8 cellular contexts compared by ENCODE assay signal in the genomic region with DNA sequence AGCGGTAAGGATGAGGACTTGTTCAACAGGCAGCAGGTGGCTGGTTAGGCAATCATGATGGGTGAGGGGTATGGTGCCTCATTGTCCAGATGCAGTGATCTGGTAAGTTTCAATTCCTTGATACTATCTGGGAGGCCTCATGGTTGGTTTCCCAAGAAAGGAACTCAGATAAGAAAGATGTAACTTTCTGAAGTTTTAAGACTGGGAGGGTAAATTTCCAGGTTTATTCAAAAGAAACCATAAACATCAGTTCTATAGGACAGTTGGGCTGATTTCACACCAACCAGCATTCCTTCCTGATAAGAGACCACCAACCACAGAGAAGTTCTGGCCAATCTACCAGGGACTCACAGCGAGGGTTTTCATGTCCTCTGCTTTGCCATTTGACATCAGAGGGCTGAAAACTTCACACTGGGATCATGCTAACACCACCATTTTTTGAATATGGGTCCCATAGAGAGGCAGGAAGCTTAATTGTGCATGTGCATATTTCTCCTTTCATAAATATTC. TPM values are rescaled to one million over a fixed set of nuclear protein-coding genes. Genes with fewer than 3 reads are reported as not detected.
DNase-seq lines count a peak whose midpoint lies in the region; ATAC-seq and TF ChIP-seq lines count a peak whose summit lies in the region.

No MANE protein-coding gene starts in this region.

- H4K91ac ChIP-seq in neuronal stem cell (ENCODE audit: low read depth, low read length, poor library complexity): no peak overlapping the region

- H3K4me3 Mint-ChIP-seq in CD4-positive, CD25-positive, alpha-beta regulatory T cell: peak overlapping the region; percentile 87 to 96 (median 95)
- no peak overlapping the region for H3K4me3 Mint-ChIP-seq in dendritic cell treated with granulocyte-macrophage colony-stimulating factor and Interleukin-4, amounts not matched to agents 40 ng/mL and 50 ng/mL, for 4 days

- H2BK15ac ChIP-seq in neuronal stem cell (ENCODE audit: low read length): no peak overlapping the region

- H3F3A ChIP-seq in MM.1S (ENCODE audit: insufficient read depth, low read length): no peaks in the 10 kb centered on the region

- H3K27me3 Mint-ChIP-seq in CD4-positive, CD25-positive, alpha-beta regulatory T cell: peaks cover 5% of the 10 kb centered on the region
- H3K27me3 Mint-ChIP-seq in dendritic cell treated with granulocyte-macrophage colony-stimulating factor and Interleukin-4, amounts not matched to agents 40 ng/mL and 50 ng/mL, for 4 days: no peaks in the 10 kb centered on the region

- peaks cover 33% of the 10 kb centered on the region for H3K4me1 ChIP-seq in CD4-positive, CD25-positive, alpha-beta regulatory T cell (ENCODE audit: control insufficient read depth, insufficient read depth, low read length, poor library complexity, severe bottlenecking)
- H3K4me1 ChIP-seq in MM.1S (ENCODE audit: low read length) (peaks cover 4% of the 10 kb centered on the region), neuronal stem cell (ENCODE audit: control insufficient read depth in 2 of 2, insufficient read depth in 1 of 2, low read depth in 1 of 2, low read length in 2 of 2) (peaks cover 0 to 3% of the 10 kb centered on the region in 2 donors)

- peaks cover 0 to 11% (median 6%) of the 10 kb centered on the region in 7 donors for H3K9me3 Mint-ChIP-seq in CD4-positive, CD25-positive, alpha-beta regulatory T cell
- peaks cover 18% of the 10 kb centered on the region for H3K9me3 Mint-ChIP-seq in dendritic cell treated with granulocyte-macrophage colony-stimulating factor and Interleukin-4, amounts not matched to agents 40 ng/mL and 50 ng/mL, for 4 days

- peaks cover 3% of the 10 kb centered on the region for H3K36me3 ChIP-seq in CD4-positive, CD25-positive, alpha-beta regulatory T cell (ENCODE audit: control insufficient read depth, insufficient read depth, low read length)
- H3K36me3 ChIP-seq in MM.1S (replicated peaks; ENCODE audit: insufficient read depth, low read length): no peaks in the 10 kb centered on the region
- H3K36me3 ChIP-seq in neuronal stem cell (replicated peaks in 1 of 2; ENCODE audit: control insufficient read depth in 2 of 2, insufficient read depth in 2 of 2, low read length in 2 of 2): peaks cover 0 to 7% of the 10 kb centered on the region in 2 donors

- peaks cover 4% of the 10 kb centered on the region for H3K79me1 ChIP-seq in neuronal stem cell (ENCODE audit: low read depth, low read length)

- peaks cover 19 to 49% (median 38%) of the 10 kb centered on the region in 4 donors for H3K4me1 Mint-ChIP-seq in CD4-positive, CD25-positive, alpha-beta regulatory T cell
- peaks cover 23% of the 10 kb centered on the region for H3K4me1 Mint-ChIP-seq in dendritic cell treated with granulocyte-macrophage colony-stimulating factor and Interleukin-4, amounts not matched to agents 40 ng/mL and 50 ng/mL, for 4 days (ENCODE audit: low read depth)

- H3K14ac ChIP-seq in neuronal stem cell (ENCODE audit: low read length): no peak overlapping the region

- peak overlapping the region; percentile 77 for H3K4me3 ChIP-seq in CD4-positive, CD25-positive, alpha-beta regulatory T cell (ENCODE audit: low read depth, low read length)
- 0 out of 2 replicates have a peak overlapping the region, but pooled peaks have one; percentile 85 for H3K4me3 ChIP-seq in MM.1S (ENCODE audit: low read length)
- peak overlapping the region in 1 of 2 donors; percentile 77 for H3K4me3 ChIP-seq in neuronal stem cell (ENCODE audit: low read length in 2 of 2)

- no peak overlapping the region for H2BK120ac ChIP-seq in neuronal stem cell (ENCODE audit: low read depth, low read length)

- H3K27me3 ChIP-seq in CD4-positive, CD25-positive, alpha-beta regulatory T cell (ENCODE audit: control insufficient read depth, insufficient read depth, low read length): peaks cover 4% of the 10 kb centered on the region
- H3K27me3 ChIP-seq in MM.1S (replicated peaks; ENCODE audit: insufficient read depth, low read length) (no peaks in the 10 kb centered on the region), neuronal stem cell (ENCODE audit: control insufficient read depth in 3 of 3, insufficient read depth in 3 of 3, low read depth in 1 of 3, low read length in 3 of 3) (peaks cover 0 to 3% (median 0%) of the 10 kb centered on the region in 3 experiments)

- no peak overlapping the region for H2BK12ac ChIP-seq in neuronal stem cell (ENCODE audit: low read length)

- H3K79me2 ChIP-seq in MM.1S (ENCODE audit: low read length): peaks cover 15% of the 10 kb centered on the region

- no CpG with 5 or more reads among the region's 2 CpGs for WGBS in neuronal stem cell (ENCODE audit: extremely low coverage in 2 of 2, insufficient read length in 2 of 2, insufficient replicate concordance in 1 of 2), 2 donors

- H3K9ac ChIP-seq in MM.1S (ENCODE audit: low read length) (no peak overlapping the region), neuronal stem cell (ENCODE audit: low read depth, low read length, poor library complexity) (no peak overlapping the region)

- no peak overlapping the region for H4K8ac ChIP-seq in neuronal stem cell (ENCODE audit: low read depth, low read length)

- no peak overlapping the region for H2AK5ac ChIP-seq in neuronal stem cell (ENCODE audit: low read depth, low read length)

- TF ChIP-seq CTCF in MM.1S (IDR thresholded peaks at IDR 0.05; ENCODE audit: low read length) (no peak), GM13976 (IDR thresholded peaks at IDR 0.05; ENCODE audit: borderline replicate concordance, control extremely low read depth, extremely low read depth, insufficient read depth, missing control alignments) (no peak)

- peaks cover 12% of the 10 kb centered on the region for H3K36me3 Mint-ChIP-seq in CD4-positive, CD25-positive, alpha-beta regulatory T cell
- peaks cover 21% of the 10 kb centered on the region for H3K36me3 Mint-ChIP-seq in dendritic cell treated with granulocyte-macrophage colony-stimulating factor and Interleukin-4, amounts not matched to agents 40 ng/mL and 50 ng/mL, for 4 days (ENCODE audit: low read depth)

- H2BK5ac ChIP-seq in neuronal stem cell (ENCODE audit: low read length): no peak overlapping the region

- no peaks in the 10 kb centered on the region for H4K20me1 ChIP-seq in MM.1S (ENCODE audit: insufficient read depth, low read length)

- no peaks in the 10 kb centered on the region for H3K9me2 ChIP-seq in MM.1S (replicated peaks; ENCODE audit: insufficient read depth, low read length)

- intact Hi-C loops in dendritic cell treated with granulocyte-macrophage colony-stimulating factor and Interleukin-4, amounts not matched to agents 40 ng/mL and 50 ng/mL, for 4 days (cut with micrococcal nuclease): no loop called here

- H3K18ac ChIP-seq in neuronal stem cell (ENCODE audit: low read length): no peak overlapping the region

- in situ Hi-C loops in GM13976 (cut with MboI; ENCODE audit: low sequenced_read_pairs, unreplicated experiment): no loop called here

- DNase-seq in CD4-positive, CD25-positive, alpha-beta regulatory T cell: peak in 2 of 3 donors; percentile 1 to 3
- DNase-seq in MM.1S (no peak), neuronal stem cell (ENCODE audit: low spot score) (no peak), GM13976 (ENCODE audit: low spot score) (no peak), NOMO-1 treated with DMSO at 0.1 percent for 48 hours (lab: John Stamatoyannopoulos, UW; ENCODE audit: unreplicated experiment) (no peak)

- H3K9me3 ChIP-seq in CD4-positive, CD25-positive, alpha-beta regulatory T cell (ENCODE audit: control insufficient read depth in 2 of 2, low read length in 2 of 2): peaks cover 5 to 10% of the 10 kb centered on the region in 2 experiments
- H3K9me3 ChIP-seq in MM.1S (replicated peaks; ENCODE audit: insufficient read depth, low read length): no peaks in the 10 kb centered on the region
- peaks cover 3 to 15% of the 10 kb centered on the region in 2 donors for H3K9me3 ChIP-seq in neuronal stem cell (replicated peaks in 1 of 2; ENCODE audit: control insufficient read depth in 2 of 2, insufficient read depth in 1 of 2, low read depth in 1 of 2, low read length in 2 of 2)

- H2AFZ ChIP-seq in MM.1S (ENCODE audit: low read length) (peak overlapping the region; percentile 79), neuronal stem cell (ENCODE audit: low read length) (peak overlapping the region; percentile 93)

- H3K23ac ChIP-seq in neuronal stem cell (ENCODE audit: low read depth, low read length, poor library complexity): no peak overlapping the region

- H3K4me2 ChIP-seq in MM.1S (ENCODE audit: low read depth, low read length): peak overlapping the region; percentile 84; the same call in 1 of the 2 replicates
- H3K4me2 ChIP-seq in neuronal stem cell (ENCODE audit: insufficient read depth, low read length, poor library complexity, severe bottlenecking): no peak overlapping the region

- no peak for ATAC-seq in CD4-positive, CD25-positive, alpha-beta regulatory T cell (ENCODE audit: low read depth in 2 of 2)
- ATAC-seq in HG03135 (IDR thresholded peaks at IDR 0.05; ENCODE audit: unreplicated experiment): no peak
- no peak for ATAC-seq in GM19397 (IDR thresholded peaks at IDR 0.05; ENCODE audit: unreplicated experiment)

- H3K4ac ChIP-seq in neuronal stem cell (ENCODE audit: low read length): no peak overlapping the region

- peak overlapping the region; percentile 66 to 97 (median 96) for H3K27ac Mint-ChIP-seq in CD4-positive, CD25-positive, alpha-beta regulatory T cell
- peak overlapping the region; percentile 95 for H3K27ac Mint-ChIP-seq in dendritic cell treated with granulocyte-macrophage colony-stimulating factor and Interleukin-4, amounts not matched to agents 40 ng/mL and 50 ng/mL, for 4 days

- H3K27ac ChIP-seq in CD4-positive, CD25-positive, alpha-beta regulatory T cell (ENCODE audit: insufficient read depth, low read length, poor library complexity, severe bottlenecking): peak overlapping the region; percentile 85
- no peak overlapping the region for H3K27ac ChIP-seq in MM.1S (ENCODE audit: low read length)
- H3K27ac ChIP-seq in neuronal stem cell (replicated peaks; ENCODE audit: low read length): no peak overlapping the region

RNA-seq across cellular contexts. Expression of gene AGGF1, which starts 0.8 kb away (rescaled TPM):
- total RNA-seq in CD4-positive, CD25-positive, alpha-beta regulatory T cell: 17.6 TPM
- 10 to 100 TPM; 24.4 to 35.3 (median 29.4) TPM for polyA plus RNA-seq in CD4-positive, CD25-positive, alpha-beta regulatory T cell
- polyA plus RNA-seq in neuronal stem cell (2013, experiment 1 of 2): 22.6 TPM
- 23.7 TPM for polyA plus RNA-seq in neuronal stem cell (2013, experiment 2 of 2)

RNA-seq across cellular contexts. Expression of gene ZBED3, which starts 57.7 kb away (rescaled TPM):
- 0.59 TPM for total RNA-seq in CD4-positive, CD25-positive, alpha-beta regulatory T cell
- under 1 TPM; 0.07 to 0.25 (median 0.15) TPM for polyA plus RNA-seq in CD4-positive, CD25-positive, alpha-beta regulatory T cell
- 4.6 TPM for polyA plus RNA-seq in neuronal stem cell (2013, experiment 1 of 2)
- 4.7 TPM for polyA plus RNA-seq in neuronal stem cell (2013, experiment 2 of 2)

Comparison
In these comparisons a context has a peak if more than half of its experiments do, and no peak if none do; other contexts are left out.
1. DNase-seq: peak in CD4-positive, CD25-positive, alpha-beta regulatory T cell (2 of 3); none in MM.1S (single experiment), neuronal stem cell (single experiment), GM13976 (single experiment) and NOMO-1 treated with DMSO at 0.1 percent for 48 hours (single experiment).